8 cellular contexts compared by ENCODE assay signal in the genomic region with DNA sequence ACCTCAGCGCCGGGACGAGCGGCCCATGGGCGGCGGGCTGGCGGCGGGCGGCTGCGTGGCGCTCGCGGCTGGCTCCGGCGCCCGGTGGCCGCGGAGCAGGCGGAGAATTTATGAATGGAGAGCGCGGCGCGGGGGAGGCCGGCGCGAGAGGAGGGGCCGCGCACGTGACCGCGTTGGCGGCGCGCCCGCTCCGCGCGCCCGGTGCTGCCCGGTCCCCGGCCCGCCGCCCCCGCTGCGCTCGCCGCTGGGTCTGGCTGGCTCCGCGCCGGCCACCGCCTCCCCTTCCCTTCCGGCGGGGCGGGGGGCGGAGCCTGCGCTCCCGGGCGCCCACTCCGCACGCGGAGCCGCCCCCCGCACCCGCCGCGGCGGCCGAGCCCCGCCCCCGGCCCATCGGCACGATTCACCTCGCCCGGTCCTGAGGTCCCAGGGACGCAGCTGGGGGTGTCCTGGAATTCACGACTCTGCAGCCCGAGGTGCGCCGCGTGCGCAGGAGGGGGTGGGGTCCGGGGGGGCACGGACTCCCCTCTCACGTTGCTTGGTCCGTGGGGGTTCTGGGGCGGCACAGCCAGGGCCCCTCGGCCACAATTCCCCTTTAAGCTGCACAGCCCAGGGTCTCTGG. TPM values are rescaled to one million over a fixed set of nuclear protein-coding genes. Genes with fewer than 3 reads are reported as not detected.
DNase-seq lines count a peak whose midpoint lies in the region; ATAC-seq and TF ChIP-seq lines count a peak whose summit lies in the region.

A gene with protein sequence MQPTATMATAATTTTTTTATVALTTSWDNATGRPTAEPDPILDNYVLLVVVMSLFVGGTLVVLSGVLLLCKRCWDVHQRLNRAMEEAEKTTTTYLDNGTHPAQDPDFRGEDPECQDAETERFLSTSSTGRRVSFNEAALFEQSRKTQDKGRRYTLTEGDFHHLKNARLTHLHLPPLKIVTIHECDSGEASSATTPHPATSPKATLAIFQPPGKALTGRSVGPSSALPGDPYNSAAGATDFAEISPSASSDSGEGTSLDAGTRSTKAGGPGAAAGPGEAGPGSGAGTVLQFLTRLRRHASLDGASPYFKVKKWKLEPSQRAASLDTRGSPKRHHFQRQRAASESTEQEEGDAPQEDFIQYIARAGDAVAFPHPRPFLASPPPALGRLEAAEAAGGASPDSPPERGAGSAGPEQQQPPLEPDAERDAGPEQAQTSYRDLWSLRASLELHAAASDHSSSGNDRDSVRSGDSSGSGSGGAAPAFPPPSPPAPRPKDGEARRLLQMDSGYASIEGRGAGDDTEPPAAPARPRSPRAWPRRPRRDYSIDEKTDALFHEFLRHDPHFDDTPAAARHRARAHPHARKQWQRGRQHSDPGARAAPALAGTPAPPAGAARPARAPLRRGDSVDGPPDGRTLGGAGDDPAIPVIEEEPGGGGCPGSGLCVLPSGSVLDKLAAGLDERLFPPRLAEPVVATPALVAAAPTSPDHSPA (minus strand): TSS at position 252 of the 619 bp plus-strand sequence. CDS start 1,905 bp downstream, outside the sequence.

- H2AK5ac ChIP-seq in mesendoderm (ENCODE audit: low read length), result peak within 1 kb of the TSS; percentile 4

- H3K27me3 ChIP-seq in PC-3 (ENCODE audit: low read length), result no peaks in the 10 kb centered on the region
- H3K27me3 ChIP-seq in mesendoderm (ENCODE audit: insufficient read depth, low read length, poor library complexity), result no peaks in the 10 kb centered on the region
- H3K27me3 ChIP-seq in vagina, result no peaks in the 10 kb centered on the region

- peak within 1 kb of the TSS; percentile 75 for H3K4ac ChIP-seq in mesendoderm (ENCODE audit: low read depth, low read length)

- no peak for TF ChIP-seq POLR2A in vagina (IDR thresholded peaks at IDR 0.05)

- H3K79me2 ChIP-seq in PC-3 (ENCODE audit: low read length), result peaks cover 20% of the 10 kb centered on the region
- peaks cover 5% of the 10 kb centered on the region for H3K79me2 ChIP-seq in mesendoderm (ENCODE audit: control insufficient read depth, insufficient read depth, low read length)

- intact Hi-C loops in PC-3 (cut with micrococcal nuclease) (no loop called here), vagina (cut with DNase I) (no loop called here)

- no peak within 1 kb of the TSS for H4K8ac ChIP-seq in mesendoderm (ENCODE audit: low read depth, low read length)

- DNase-seq in NCI-H748 (lab: John Stamatoyannopoulos, UW; ENCODE audit: unreplicated experiment) (peak; percentile 50), NCI-H748 treated with DMSO at 0.1 percent for 48 hours (lab: John Stamatoyannopoulos, UW) (no peak), PC-3 (peak; percentile 35), mesendoderm (no peak), vagina (ENCODE audit: extremely low spot score in 2 of 2) (no peak)

- H3K9me3 ChIP-seq in PC-3 (ENCODE audit: low read length), result no peaks in the 10 kb centered on the region
- H3K9me3 ChIP-seq in vagina, result no peaks in the 10 kb centered on the region

- H3K18ac ChIP-seq in mesendoderm (ENCODE audit: low read length), result peak within 1 kb of the TSS; percentile 61

- H3K56ac ChIP-seq in mesendoderm (ENCODE audit: low read length), result peak within 1 kb of the TSS; percentile 91

- H3K4me2 ChIP-seq in PC-3 (ENCODE audit: low read length) (peak within 1 kb of the TSS; percentile 93), mesendoderm (ENCODE audit: low read length) (peak within 1 kb of the TSS; percentile 64)

- no peak within 1 kb of the TSS for H3K9ac ChIP-seq in PC-3 (ENCODE audit: low read length)
- H3K9ac ChIP-seq in mesendoderm (ENCODE audit: low read length), result peak within 1 kb of the TSS; percentile 73

- H3K4me3 ChIP-seq in PC-3 (ENCODE audit: low read length) (peak within 1 kb of the TSS; percentile 81), mesendoderm (ENCODE audit: low read length) (peak within 1 kb of the TSS; percentile 62), vagina (peak within 1 kb of the TSS; percentile 60 to 86)

- TF ChIP-seq CTCF in PC-3 (conservative IDR thresholded peaks at IDR 0.05; ENCODE audit: low read depth, low read length) (no peak), vagina (IDR thresholded peaks at IDR 0.05) (no peak)

- H3K27ac ChIP-seq in PC-3 (ENCODE audit: low read length) (no peak within 1 kb of the TSS), cingulate gyrus (ENCODE audit: low read depth, low read length) (peak within 1 kb of the TSS; percentile 98), mesendoderm (ENCODE audit: low read depth, low read length) (no peak within 1 kb of the TSS), vagina (peak within 1 kb of the TSS; percentile 97)

- no peak within 1 kb of the TSS for H4K5ac ChIP-seq in mesendoderm (ENCODE audit: low read length)

- POLR2A ChIA-PET in PC-3 (lab: Charles Lee; ENCODE audit: unreplicated experiment), result no interaction called here

- H2BK5ac ChIP-seq in mesendoderm (ENCODE audit: low read length), result no peak within 1 kb of the TSS

- H2BK15ac ChIP-seq in mesendoderm (replicated peaks; ENCODE audit: low read depth), result no peak within 1 kb of the TSS

- peaks cover 6% of the 10 kb centered on the region; the same call in 1 of the 2 replicates for H3K4me1 ChIP-seq in PC-3 (ENCODE audit: insufficient read depth, low read length)
- no peaks in the 10 kb centered on the region for H3K4me1 ChIP-seq in mesendoderm (ENCODE audit: control insufficient read depth, low read depth, low read length)
- peaks cover 48% of the 10 kb centered on the region for H3K4me1 ChIP-seq in vagina

- H3K9me2 ChIP-seq in PC-3 (replicated peaks; ENCODE audit: low read length), result no peaks in the 10 kb centered on the region

- H2BK120ac ChIP-seq in mesendoderm (ENCODE audit: low read depth, low read length), result no peak within 1 kb of the TSS

- no CpG with 5 or more reads among the region's 87 CpGs for WGBS in mesendoderm (ENCODE audit: extremely low coverage, insufficient coverage, low lambda C conversion rate)

- no TSS peak for BruUV-seq in PC-3 (replicated peaks; lab: Mats Ljungman, UMichigan)

- no peaks in the 10 kb centered on the region for H3F3A ChIP-seq in PC-3 (ENCODE audit: low read length, unreplicated experiment)

- peaks cover 5% of the 10 kb centered on the region for H3K79me1 ChIP-seq in mesendoderm (ENCODE audit: low read length)

- CTCF ChIA-PET in PC-3 (lab: Charles Lee), result no interaction called here

- H4K20me1 ChIP-seq in PC-3 (ENCODE audit: low read length), result no peaks in the 10 kb centered on the region

- H3K36me3 ChIP-seq in PC-3 (ENCODE audit: low read depth, low read length) (no peaks in the 10 kb centered on the region), mesendoderm (ENCODE audit: control insufficient read depth, insufficient read depth, low read length) (no peaks in the 10 kb centered on the region), vagina (no peaks in the 10 kb centered on the region)

- peak within 1 kb of the TSS; percentile 90 for H3K23ac ChIP-seq in mesendoderm (ENCODE audit: low read length)

- no peak for ATAC-seq in PC-3
- no peak for ATAC-seq in GM21717 (IDR thresholded peaks at IDR 0.05; ENCODE audit: unreplicated experiment)
- ATAC-seq in GM21825 (IDR thresholded peaks at IDR 0.05; ENCODE audit: unreplicated experiment), result no peak

- H2AFZ ChIP-seq in PC-3 (ENCODE audit: low read length), result peak within 1 kb of the TSS; percentile 71; the same call in 1 of the 2 replicates

RNA-seq across cellular contexts. Expression of the gene that starts here (rescaled TPM):
- total RNA-seq in PC-3 (2014; rRNA removed), result 3.3 and 6.3 TPM in 2 replicates
- polyA plus RNA-seq in mesendoderm (2013, experiment 1 of 2), result 3.2 TPM
- polyA plus RNA-seq in mesendoderm (2013, experiment 2 of 2), result 3.5 TPM
- 3.9 TPM for total RNA-seq in vagina

Comparison
In these comparisons a context has a peak if more than half of its experiments do, and no peak if none do; other contexts are left out.
1. DNase-seq: peak in NCI-H748 (single experiment) and PC-3 (single experiment); none in NCI-H748 treated with DMSO at 0.1 percent for 48 hours (single experiment), mesendoderm (single experiment) and vagina (0 of 2).
2. H3K27ac ChIP-seq: peak in cingulate gyrus (single experiment) and vagina (single experiment); none in PC-3 (single experiment) and mesendoderm (single experiment).
3. Peak in every context shown above with its lines, with median percentiles within 50 percentile points of each other: H3K4me3 ChIP-seq.